8 cellular contexts compared by ENCODE assay signal in the genomic region with DNA sequence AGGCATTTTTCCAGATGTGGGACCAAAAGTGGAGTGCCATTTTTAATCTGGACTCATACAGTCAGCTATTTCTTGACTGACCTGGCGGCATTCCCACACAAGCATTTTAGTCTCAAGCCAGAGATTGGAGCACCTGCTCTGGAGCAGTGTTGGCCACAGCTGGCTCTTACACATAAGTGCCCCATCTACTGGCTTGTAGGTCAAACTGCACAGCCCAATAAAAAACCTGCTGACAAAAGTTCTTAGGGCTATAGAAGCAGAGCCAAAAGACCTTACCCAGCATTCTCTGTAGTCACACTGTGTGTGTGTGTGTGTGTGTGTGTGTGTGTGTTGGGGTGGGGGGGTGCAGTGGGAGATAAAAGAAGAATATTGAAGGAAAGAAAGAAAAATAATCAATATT. TPM values are rescaled to one million over a fixed set of nuclear protein-coding genes. Genes with fewer than 3 reads are reported as not detected.
DNase-seq lines count a peak whose midpoint lies in the region; ATAC-seq and TF ChIP-seq lines count a peak whose summit lies in the region.

No MANE protein-coding gene starts in this region.

- no peaks in the 10 kb centered on the region for H3K36me3 ChIP-seq in adipocyte (ENCODE audit: control insufficient read depth, insufficient read depth, low read length, severe bottlenecking)
- H3K36me3 ChIP-seq in mucosa of descending colon (ENCODE audit: low read depth) = no peaks in the 10 kb centered on the region

- intact Hi-C loops in activated CD4-positive, alpha-beta memory T cell treated with anti-CD3 and anti-CD28 coated beads for 36 hours (cut with micrococcal nuclease) = no loop called here
- intact Hi-C loops in mucosa of descending colon (cut with DNase I, micrococcal nuclease) = no loop called here
- intact Hi-C loops in posterior cingulate gyrus (cut with DNase I) = no loop called here

- TF ChIP-seq CTCF in LNCAP (IDR thresholded peaks at IDR 0.05) (peak; percentile 27; the same call in 1 of the 2 replicates), mucosa of descending colon (IDR thresholded peaks at IDR 0.05) (no peak)

- no peak overlapping the region for H3K27ac Mint-ChIP-seq in activated CD4-positive, alpha-beta memory T cell treated with anti-CD3 and anti-CD28 coated beads for 36 hours
- H3K27ac Mint-ChIP-seq in activated CD4-positive, alpha-beta memory T cell treated with anti-CD3 and anti-CD28 coated beads, Interleukin-2, amount 10 ng/mL, durations not matched to agents 7 days and 5 days = no peak overlapping the region

- ATAC-seq in GM21786 (IDR thresholded peaks at IDR 0.05; ENCODE audit: unreplicated experiment) (peak; percentile 61), mucosa of descending colon (peak; percentile 75), HG03439 (IDR thresholded peaks at IDR 0.05; ENCODE audit: unreplicated experiment) (no peak)

- peak; percentile 11 for DNase-seq in activated CD4-positive, alpha-beta memory T cell treated with anti-CD3 and anti-CD28 coated beads for 36 hours
- no peak for DNase-seq in activated CD4-positive, alpha-beta memory T cell treated with anti-CD3 and anti-CD28 coated beads, Interleukin-2, amount 10 ng/mL, durations not matched to agents 7 days and 5 days
- peak; percentile 6 for DNase-seq in adipocyte (ENCODE audit: low read depth)
- peak in 1 of 3 donors; percentile 20 for DNase-seq in mucosa of descending colon
- DNase-seq in posterior cingulate gyrus = no peak

- H3K4me3 Mint-ChIP-seq in activated CD4-positive, alpha-beta memory T cell treated with anti-CD3 and anti-CD28 coated beads for 36 hours = no peak overlapping the region
- no peak overlapping the region for H3K4me3 Mint-ChIP-seq in activated CD4-positive, alpha-beta memory T cell treated with anti-CD3 and anti-CD28 coated beads, Interleukin-2, amount 10 ng/mL, durations not matched to agents 7 days and 5 days

- peaks cover 22% of the 10 kb centered on the region for H3K27me3 Mint-ChIP-seq in activated CD4-positive, alpha-beta memory T cell treated with anti-CD3 and anti-CD28 coated beads for 36 hours
- H3K27me3 Mint-ChIP-seq in activated CD4-positive, alpha-beta memory T cell treated with anti-CD3 and anti-CD28 coated beads, Interleukin-2, amount 10 ng/mL, durations not matched to agents 7 days and 5 days = peaks cover 23% of the 10 kb centered on the region

- peaks cover 8% of the 10 kb centered on the region for H3K36me3 Mint-ChIP-seq in activated CD4-positive, alpha-beta memory T cell treated with anti-CD3 and anti-CD28 coated beads for 36 hours
- H3K36me3 Mint-ChIP-seq in activated CD4-positive, alpha-beta memory T cell treated with anti-CD3 and anti-CD28 coated beads, Interleukin-2, amount 10 ng/mL, durations not matched to agents 7 days and 5 days (ENCODE audit: low read depth) = peaks cover 6% of the 10 kb centered on the region

- H3K27me3 ChIP-seq in adipocyte (replicated peaks; ENCODE audit: control insufficient read depth, insufficient read depth, low read length) = peaks cover 5% of the 10 kb centered on the region

- H3K9me3 ChIP-seq in adipocyte (ENCODE audit: control insufficient read depth, low read length) = peaks cover 14% of the 10 kb centered on the region
- H3K9me3 ChIP-seq in mucosa of descending colon = peaks cover 3% of the 10 kb centered on the region

- no peaks in the 10 kb centered on the region for H3K4me1 Mint-ChIP-seq in activated CD4-positive, alpha-beta memory T cell treated with anti-CD3 and anti-CD28 coated beads for 36 hours (ENCODE audit: low read depth)
- H3K4me1 Mint-ChIP-seq in activated CD4-positive, alpha-beta memory T cell treated with anti-CD3 and anti-CD28 coated beads, Interleukin-2, amount 10 ng/mL, durations not matched to agents 7 days and 5 days = peaks cover 4% of the 10 kb centered on the region

- H3K9ac ChIP-seq in adipocyte (ENCODE audit: low read length) = no peak overlapping the region

- peaks cover 16% of the 10 kb centered on the region for H3K9me3 Mint-ChIP-seq in activated CD4-positive, alpha-beta memory T cell treated with anti-CD3 and anti-CD28 coated beads for 36 hours
- H3K9me3 Mint-ChIP-seq in activated CD4-positive, alpha-beta memory T cell treated with anti-CD3 and anti-CD28 coated beads, Interleukin-2, amount 10 ng/mL, durations not matched to agents 7 days and 5 days = peaks cover 17% of the 10 kb centered on the region

- POLR2A ChIA-PET in activated CD4-positive, alpha-beta memory T cell treated with anti-CD3 and anti-CD28 coated beads for 36 hours (lab: Charles Lee) = interaction anchor here (0.6 kb wide), 1 partner anchor 1665 kb away, joined by 3 read pairs; no protein-coding TSS in a partner anchor
- POLR2A ChIA-PET in activated CD4-positive, alpha-beta memory T cell treated with anti-CD3 and anti-CD28 coated beads, Interleukin-2, amount 10 ng/mL, durations not matched to agents 7 days and 5 days (lab: Charles Lee) = no interaction called here

- H3K4me3 ChIP-seq in adipocyte (ENCODE audit: low read length) = no peak overlapping the region
- no peak overlapping the region for H3K4me3 ChIP-seq in mucosa of descending colon

- CTCF ChIA-PET in activated CD4-positive, alpha-beta memory T cell treated with anti-CD3 and anti-CD28 coated beads for 36 hours (lab: Charles Lee) = interaction anchor here (0.6 to 2.3 kb wide), 11 partner anchors 9 to 492 kb away, joined by 3 to 8 read pairs (median 3); no protein-coding TSS in a partner anchor
- CTCF ChIA-PET in activated CD4-positive, alpha-beta memory T cell treated with anti-CD3 and anti-CD28 coated beads, Interleukin-2, amount 10 ng/mL, durations not matched to agents 7 days and 5 days (lab: Charles Lee) = interaction anchor here (0.6 to 1.2 kb wide), 3 partner anchors 11 to 303 kb away, joined by 3 read pairs; no protein-coding TSS in a partner anchor

- H3K4me1 ChIP-seq in adipocyte (ENCODE audit: control insufficient read depth, insufficient read depth, low read length) = no peaks in the 10 kb centered on the region
- H3K4me1 ChIP-seq in mucosa of descending colon (ENCODE audit: low read depth) = no peaks in the 10 kb centered on the region

RNA-seq across cellular contexts. Expression of a gene that starts 38.6 kb away (rescaled TPM):
- 10 to 100 TPM; 57.1 to 59.4 TPM for total RNA-seq in activated CD4-positive, alpha-beta memory T cell treated with anti-CD3 and anti-CD28 coated beads for 36 hours
- 10 to 100 TPM; 58.6 to 59.2 TPM for total RNA-seq in activated CD4-positive, alpha-beta memory T cell treated with anti-CD3 and anti-CD28 coated beads, Interleukin-2, amount 10 ng/mL, durations not matched to agents 7 days and 5 days
- total RNA-seq in mucosa of descending colon = 100 to 1,000 TPM in 1 of 3 donors, 10 to 100 TPM in 2; 72.2 to 117 (median 84.4) TPM

Comparison
In these comparisons a context has a peak if more than half of its experiments do, and no peak if none do; other contexts are left out.
1. DNase-seq: peak in activated CD4-positive, alpha-beta memory T cell treated with anti-CD3 and anti-CD28 coated beads for 36 hours (single experiment) and adipocyte (single experiment); none in activated CD4-positive, alpha-beta memory T cell treated with anti-CD3 and anti-CD28 coated beads, Interleukin-2, amount 10 ng/mL, durations not matched to agents 7 days and 5 days (single experiment) and posterior cingulate gyrus (0 of 10).